Comparison of ENCODE assay signal across 24 cellular contexts in the genomic region with DNA sequence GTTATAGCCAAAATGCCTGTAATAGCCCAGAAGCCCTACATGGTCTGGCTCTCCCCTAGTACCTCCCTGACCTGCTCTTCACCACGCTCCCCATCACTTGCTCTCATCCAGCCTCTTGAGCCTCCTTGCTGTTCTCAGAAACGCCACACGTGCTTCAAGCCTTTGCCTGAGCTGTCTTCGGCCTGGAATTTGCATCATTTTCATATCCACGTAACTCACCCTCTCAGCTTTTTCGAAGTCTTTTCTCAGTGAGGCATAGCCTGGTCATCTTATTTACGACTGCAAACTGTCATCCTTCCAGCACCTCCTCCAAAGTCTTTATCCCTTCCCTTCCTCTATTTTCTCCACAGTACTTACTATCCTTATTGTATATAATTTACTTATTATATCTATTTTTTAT.
A peak's percentile ranks its signal among the peaks of the same experiment; 100 is the strongest.
DNase-seq lines count a peak whose midpoint lies in the region; ATAC-seq and TF ChIP-seq lines count a peak whose summit lies in the region.
"Had no signal": no experiment of that assay in that cellular context is flagged by ENCODE, and none has a peak within 500 bp of the region (broad histone marks: within the 10 kb centered on the region; RNA-seq: fewer than 3 reads in every experiment).

No MANE protein-coding gene starts in this region.

- DNase-seq in AG08395 (ENCODE audit: low spot score) (peak; percentile 50), GM23248 (peak; percentile 72), T1000 (lab: John Stamatoyannopoulos, UW) (peak; percentile 28), left kidney (ENCODE audit: low read depth, low spot score) (peak; percentile 28), T-helper 1 cell (no peak), Peyer's patch (no peak), tibial artery (no peak)
- DNase-seq: activated CD4-positive, CD25-positive, alpha-beta regulatory T cell; activated T-cell treated with anti-CD3 and anti-CD28 coated beads, Interleukin-2, amount 50 U/mL, for 48 hours; CD4-positive, alpha-beta T cell; DMS79 treated with DMSO at 0.1 percent for 48 hours; HCEC 1CT; lower lobe of right lung; naive thymus-derived CD8-positive, alpha-beta T cell; NCI-H1048; NCI-H1694 treated with DMSO at 0.1 percent for 48 hours; NCI-H2171; NCI-H510A; ovary; T-cell had no signal

- H3K27me3 ChIP-seq in GM23248 (replicated peaks; ENCODE audit: insufficient read depth) (no peaks in the 10 kb centered on the region), Peyer's patch (no peaks in the 10 kb centered on the region), tibial artery (no peaks in the 10 kb centered on the region)
- H3K27me3 ChIP-seq: gastroesophageal sphincter, ovary had no signal

- peak overlapping the region; percentile 20 for H3K4me2 ChIP-seq in GM23248 (ENCODE audit: unreplicated experiment)

- peaks cover 21% of the 10 kb centered on the region for H3F3A ChIP-seq in GM23248 (ENCODE audit: insufficient read depth)

- H3K9me3 ChIP-seq in GM23248 (ENCODE audit: low read depth) = no peaks in the 10 kb centered on the region
- H3K9me3 ChIP-seq in Peyer's patch = no peaks in the 10 kb centered on the region
- no peaks in the 10 kb centered on the region for H3K9me3 ChIP-seq in tibial artery
- H3K9me3 ChIP-seq: gastroesophageal sphincter, lower lobe of right lung, ovary had no signal

- in situ Hi-C loops in GM23248 (cut with MboI) = no loop called here

- TF ChIP-seq CTCF in Peyer's patch (IDR thresholded peaks at IDR 0.05) (no peak), tibial artery (IDR thresholded peaks at IDR 0.05) (no peak)

- H3K4me3 ChIP-seq in GM23248 = no peak overlapping the region
- H3K4me3 ChIP-seq in Peyer's patch = no peak overlapping the region
- H3K4me3 ChIP-seq in tibial artery = no peak overlapping the region
- H3K4me3 ChIP-seq: gastroesophageal sphincter, GM12878, lower lobe of right lung, ovary had no signal

- peaks cover 27% of the 10 kb centered on the region for H3K4me1 ChIP-seq in GM23248 (ENCODE audit: insufficient read depth)
- peaks cover 0 to 10% (median 3%) of the 10 kb centered on the region in 4 donors for H3K4me1 ChIP-seq in Peyer's patch
- peaks cover 0 to 10% (median 0%) of the 10 kb centered on the region in 4 donors for H3K4me1 ChIP-seq in tibial artery
- H3K4me1 ChIP-seq: gastroesophageal sphincter had no signal

- no peak for TF ChIP-seq POLR2A in Peyer's patch (IDR thresholded peaks at IDR 0.05)

- H3K27ac ChIP-seq in GM23248 (peak overlapping the region; percentile 19; the same call in 1 of the 2 replicates), Peyer's patch (no peak overlapping the region), tibial artery (no peak overlapping the region)
- H3K27ac ChIP-seq: gastroesophageal sphincter, lower lobe of right lung, ovary had no signal

- no peaks in the 10 kb centered on the region for H4K20me1 ChIP-seq in GM23248 (ENCODE audit: insufficient read depth)

- H3K9me2 ChIP-seq in GM23248 (ENCODE audit: insufficient read depth) = no peaks in the 10 kb centered on the region

- intact Hi-C loops in tibial artery (cut with DNase I; ENCODE audit: low total_unique reads) = no loop called here

- ATAC-seq in HG03135 (IDR thresholded peaks at IDR 0.05; ENCODE audit: unreplicated experiment) = no peak
- ATAC-seq: gastroesophageal sphincter; GM12878; lower lobe of right lung; naive thymus-derived CD8-positive, alpha-beta T cell; stimulated activated memory B cell treated with anti-CD40 and anti-IgM and Interleukin-4, amounts not matched to agents 10 μg/mL and 1 μg/mL and 100 μg/mL, for 72 hours; T-cell had no signal

- H3K36me3 ChIP-seq in GM23248 (ENCODE audit: low read depth) (no peaks in the 10 kb centered on the region), Peyer's patch (no peaks in the 10 kb centered on the region), tibial artery (no peaks in the 10 kb centered on the region)
- H3K36me3 ChIP-seq: gastroesophageal sphincter, lower lobe of right lung, ovary had no signal

- peak overlapping the region; percentile 62 for H2AFZ ChIP-seq in GM23248

- 46 to 47% methylated on average over 7 of the region's 7 CpGs for WGBS in GM23248 (ENCODE audit: low coverage in 1 of 2, low lambda C conversion rate in 2 of 2, missing lambda C conversion rate in 2 of 2), 2 experiments

- no peaks in the 10 kb centered on the region for H3K79me2 ChIP-seq in GM23248 (ENCODE audit: insufficient read depth)

- peak overlapping the region; percentile 11; the same call in 1 of the 2 replicates for H3K9ac ChIP-seq in GM23248

Comparison
In these comparisons a context has a peak if more than half of its experiments do, and no peak if none do; other contexts are left out.
1. DNase-seq: peak in AG08395 (single experiment), GM23248 (single experiment), T1000 (single experiment) and left kidney (single experiment); none in T-helper 1 cell (0 of 5), Peyer's patch (0 of 3) and tibial artery (0 of 2).